In genomic region chr6:44228433-44228832, GRCh38 we compare ENCODE assay signal across 27 cellular contexts. TPM values are rescaled to one million over a fixed set of nuclear protein-coding genes. Genes with fewer than 3 reads are reported as not detected.
DNase-seq lines count a peak whose midpoint lies in the region; ATAC-seq, FAIRE-seq and TF ChIP-seq lines count a peak whose summit lies in the region.
"Had no signal": no experiment of that assay in that cellular context is flagged by ENCODE, and none has a peak within 500 bp of the region (broad histone marks: within the 10 kb centered on the region; RNA-seq: fewer than 3 reads in every experiment).

No MANE protein-coding gene starts in this region.

- ATAC-seq in natural killer cell treated with Interleukin-12 subunit alpha and Interleukin-12 subunit beta and Interleukin-15 and Interleukin-18, amount 100 ng/mL, for 72 hours: no peak
- no peak for ATAC-seq in natural killer cell
- no peak; the same call in 2 of the 3 replicates for ATAC-seq in HepG2
- no peak for ATAC-seq in GM18861 (IDR thresholded peaks at IDR 0.05; ENCODE audit: unreplicated experiment)
- ATAC-seq: naive thymus-derived CD8-positive, alpha-beta T cell had no signal

- no peaks in the 10 kb centered on the region for H3K9me3 Mint-ChIP-seq in natural killer cell treated with Interleukin-12 subunit alpha and Interleukin-12 subunit beta and Interleukin-15 and Interleukin-18, amount 100 ng/mL, for 72 hours
- H3K9me3 Mint-ChIP-seq in natural killer cell: no peaks in the 10 kb centered on the region
- H3K9me3 Mint-ChIP-seq: activated CD4-positive, alpha-beta T cell treated with anti-CD3 and anti-CD28 coated beads, Interleukin-2, amount 10 ng/mL, durations not matched to agents 7 days and 5 days; activated naive CD4-positive, alpha-beta T cell treated with anti-CD3 and anti-CD28 coated beads, Interleukin-2, amount 10 ng/mL, durations not matched to agents 7 days and 5 days; activated T-helper 1 cell treated with anti-CD3 and anti-CD28 coated beads, Interleukin-12 subunit alpha, Interleukin-12 subunit beta, Interleukin-2, Interleukin-4 antibody, amounts not matched to agents 30 ng/mL and 10 ng/mL and 1 ng/mL, durations not matched to agents 14 hours and 24 hours and 36 hours; naive thymus-derived CD8-positive, alpha-beta T cell had no signal

- H3K4me3 ChIP-seq in HepG2 (replicated peaks in 1 of 3; ENCODE audit: insufficient read depth in 1 of 3, low read depth in 2 of 3, low read length in 3 of 3) (no peak overlapping the region), rectal smooth muscle tissue (ENCODE audit: low read length) (no peak overlapping the region), vagina (no peak overlapping the region)
- H3K4me3 ChIP-seq: BLaER1 treated with 17β-estradiol and CSF1 and Interleukin-3, amounts not matched to agents 10 nM and 100 nM; skin epidermis had no signal

- H3K36me3 Mint-ChIP-seq in natural killer cell treated with Interleukin-12 subunit alpha and Interleukin-12 subunit beta and Interleukin-15 and Interleukin-18, amount 100 ng/mL, for 72 hours: no peaks in the 10 kb centered on the region
- H3K36me3 Mint-ChIP-seq in natural killer cell: no peaks in the 10 kb centered on the region
- H3K36me3 Mint-ChIP-seq: naive thymus-derived CD8-positive, alpha-beta T cell had no signal

- intact Hi-C loops in natural killer cell (cut with micrococcal nuclease): no loop called here
- intact Hi-C loops in HepG2 (cut with micrococcal nuclease; ENCODE audit: unreplicated experiment): no loop called here
- intact Hi-C loops in vagina (cut with DNase I): no loop called here

- H3K9ac ChIP-seq in HepG2 (ENCODE audit: insufficient read depth, low read depth, low read length): no peak overlapping the region
- H3K9ac ChIP-seq in rectal smooth muscle tissue (ENCODE audit: low read length): no peak overlapping the region

- H3K4me1 Mint-ChIP-seq in natural killer cell treated with Interleukin-12 subunit alpha and Interleukin-12 subunit beta and Interleukin-15 and Interleukin-18, amount 100 ng/mL, for 72 hours (ENCODE audit: low read depth in 2 of 2): peaks cover 9 to 11% of the 10 kb centered on the region in 2 donors
- peaks cover 9 to 11% of the 10 kb centered on the region in 2 donors for H3K4me1 Mint-ChIP-seq in natural killer cell

- CTCF ChIA-PET in HepG2 (lab: Yijun Ruan, JAX; ENCODE audit: low intra/inter-chr PET ratio, low total read pairs): no interaction called here

- H3K36me3 ChIP-seq in HepG2 (replicated peaks in 1 of 2; ENCODE audit: control insufficient read depth in 1 of 2, insufficient read depth in 2 of 2, low read length in 2 of 2): peaks cover 11 to 23% of the 10 kb centered on the region in 2 experiments
- peaks cover 12% of the 10 kb centered on the region for H3K36me3 ChIP-seq in rectal smooth muscle tissue (ENCODE audit: control insufficient read depth, insufficient read depth, low read length)
- peaks cover 0 to 8% of the 10 kb centered on the region in 2 donors for H3K36me3 ChIP-seq in vagina

- no peaks in the 10 kb centered on the region for H4K20me1 ChIP-seq in HepG2 (ENCODE audit: insufficient read depth, low read length)

- WGBS in HepG2 (ENCODE audit: low lambda C conversion rate): 80% methylated on average over 7 of the region's 7 CpGs

- DNase-seq in natural killer cell treated with Interleukin-12 subunit alpha and Interleukin-12 subunit beta and Interleukin-15 and Interleukin-18, amount 100 ng/mL, for 72 hours (ENCODE audit: low spot score): peak; percentile 60
- DNase-seq in natural killer cell (no peak), HepG2 (ENCODE audit: low spot score) (no peak), vagina (ENCODE audit: extremely low spot score in 2 of 2) (no peak), HK-2 (ENCODE audit: unreplicated experiment) (no peak), RCC 7860 (ENCODE audit: low spot score) (no peak)
- DNase-seq: activated CD4-positive, alpha-beta T cell treated with anti-CD3 and anti-CD28 coated beads, Interleukin-2, amount 10 ng/mL, durations not matched to agents 7 days and 5 days; activated naive CD4-positive, alpha-beta T cell treated with anti-CD3 and anti-CD28 coated beads, Interleukin-2, amount 10 ng/mL, durations not matched to agents 7 days and 5 days; caudate nucleus; dermis blood vessel endothelial cell; KG1; mesendoderm; naive thymus-derived CD8-positive, alpha-beta T cell; NCI-H1417 treated with DMSO at 0.1 percent for 48 hours; NCI-H2107; NCI-H446 treated with DMSO at 0.1 percent for 48 hours had no signal

- peaks cover 49% of the 10 kb centered on the region for H3K4me1 ChIP-seq in HepG2 (ENCODE audit: insufficient read depth, low read length)
- H3K4me1 ChIP-seq in rectal smooth muscle tissue (ENCODE audit: control insufficient read depth, insufficient read depth, low read length): peaks cover 77% of the 10 kb centered on the region
- peaks cover 46% of the 10 kb centered on the region for H3K4me1 ChIP-seq in vagina

- peaks cover 17% of the 10 kb centered on the region for H3K79me2 ChIP-seq in HepG2 (ENCODE audit: insufficient read depth, low read length)

- BruUV-seq in HepG2 (replicated peaks; lab: Mats Ljungman, UMichigan): no TSS peak

- TF ChIP-seq CTCF in natural killer cell (IDR thresholded peaks at IDR 0.05) (no peak), HepG2 (CRISPR knock-in tag; IDR thresholded peaks at IDR 0.05) (no peak), vagina (IDR thresholded peaks at IDR 0.05) (no peak)

- no peaks in the 10 kb centered on the region for H3K9me3 ChIP-seq in HepG2 (ENCODE audit: low read length)
- no peaks in the 10 kb centered on the region for H3K9me3 ChIP-seq in vagina
- H3K9me3 ChIP-seq: BLaER1 treated with 17β-estradiol and CSF1 and Interleukin-3, amounts not matched to agents 10 nM and 100 nM had no signal

- H3K27ac ChIP-seq in HepG2 (ENCODE audit: extremely low read length, insufficient read depth, low read length) (peak overlapping the region; percentile 36), rectal smooth muscle tissue (ENCODE audit: low read depth, low read length) (peak overlapping the region; percentile 83), vagina (peak overlapping the region; percentile 25)
- H3K27ac ChIP-seq: BLaER1 treated with 17β-estradiol and CSF1 and Interleukin-3, amounts not matched to agents 10 nM and 100 nM; WERI-Rb-1 had no signal

- no peak overlapping the region for H3K4me2 ChIP-seq in HepG2 (ENCODE audit: low read depth, low read length)
- H3K4me2 ChIP-seq: BLaER1 treated with 17β-estradiol and CSF1 and Interleukin-3, amounts not matched to agents 10 nM and 100 nM had no signal

- no peak for TF ChIP-seq RAD21 in HepG2 (CRISPR knock-in tag; IDR thresholded peaks at IDR 0.05)

- no peak overlapping the region for H2AFZ ChIP-seq in HepG2 (ENCODE audit: low read length)

- TF ChIP-seq EP300 in HepG2 (IDR thresholded peaks at IDR 0.05; ENCODE audit: low read depth in 2 of 2, low read length in 2 of 2): no peak
- TF ChIP-seq EP300 in HepG2 (CRISPR knock-in tag; IDR thresholded peaks at IDR 0.05; ENCODE audit: borderline replicate concordance): no peak

- no peak overlapping the region for H3K27ac Mint-ChIP-seq in natural killer cell treated with Interleukin-12 subunit alpha and Interleukin-12 subunit beta and Interleukin-15 and Interleukin-18, amount 100 ng/mL, for 72 hours
- no peak overlapping the region for H3K27ac Mint-ChIP-seq in natural killer cell
- H3K27ac Mint-ChIP-seq: activated CD4-positive, alpha-beta T cell treated with anti-CD3 and anti-CD28 coated beads, Interleukin-2, amount 10 ng/mL, durations not matched to agents 7 days and 5 days; activated naive CD4-positive, alpha-beta T cell treated with anti-CD3 and anti-CD28 coated beads, Interleukin-2, amount 10 ng/mL, durations not matched to agents 7 days and 5 days; activated T-helper 1 cell treated with anti-CD3 and anti-CD28 coated beads, Interleukin-12 subunit alpha, Interleukin-12 subunit beta, Interleukin-2, Interleukin-4 antibody, amounts not matched to agents 30 ng/mL and 10 ng/mL and 1 ng/mL, durations not matched to agents 14 hours and 24 hours and 36 hours had no signal

- H3K27me3 ChIP-seq in HepG2 (ENCODE audit: control insufficient read depth in 1 of 2, insufficient read depth in 2 of 2, low read length in 2 of 2) (no peaks in the 10 kb centered on the region), rectal smooth muscle tissue (ENCODE audit: control insufficient read depth, insufficient read depth, low read length) (no peaks in the 10 kb centered on the region), vagina (no peaks in the 10 kb centered on the region)
- H3K27me3 ChIP-seq: BLaER1 treated with 17β-estradiol and CSF1 and Interleukin-3, amounts not matched to agents 10 nM and 100 nM had no signal

- no peak for TF ChIP-seq POLR2A in HepG2 (IDR thresholded peaks at IDR 0.05; ENCODE audit: insufficient read depth in 1 of 2, low read depth in 2 of 2, low read length in 2 of 2)
- no peak for TF ChIP-seq POLR2A in vagina (IDR thresholded peaks at IDR 0.05)

- no peaks in the 10 kb centered on the region for H3K27me3 Mint-ChIP-seq in natural killer cell treated with Interleukin-12 subunit alpha and Interleukin-12 subunit beta and Interleukin-15 and Interleukin-18, amount 100 ng/mL, for 72 hours
- no peaks in the 10 kb centered on the region for H3K27me3 Mint-ChIP-seq in natural killer cell (ENCODE audit: low read depth in 2 of 2)
- H3K27me3 Mint-ChIP-seq: activated CD4-positive, alpha-beta T cell treated with anti-CD3 and anti-CD28 coated beads, Interleukin-2, amount 10 ng/mL, durations not matched to agents 7 days and 5 days; activated naive CD4-positive, alpha-beta T cell treated with anti-CD3 and anti-CD28 coated beads, Interleukin-2, amount 10 ng/mL, durations not matched to agents 7 days and 5 days; naive thymus-derived CD8-positive, alpha-beta T cell had no signal

- no peak for FAIRE-seq in HepG2 (lab: Jason Lieb, UNC)
- FAIRE-seq in RCC 7860 (lab: Jason Lieb, UNC): no peak

- POLR2A ChIA-PET in HepG2 (lab: Yijun Ruan, JAX): interaction anchor here (1.5 kb wide), 1 partner anchor 19 kb away, joined by 5 read pairs; the partner anchor contains the start of gene HSP90AB1

- no peak overlapping the region for H3K4me3 Mint-ChIP-seq in natural killer cell treated with Interleukin-12 subunit alpha and Interleukin-12 subunit beta and Interleukin-15 and Interleukin-18, amount 100 ng/mL, for 72 hours
- H3K4me3 Mint-ChIP-seq in natural killer cell: no peak overlapping the region
- H3K4me3 Mint-ChIP-seq: activated CD4-positive, alpha-beta T cell treated with anti-CD3 and anti-CD28 coated beads, Interleukin-2, amount 10 ng/mL, durations not matched to agents 7 days and 5 days; activated naive CD4-positive, alpha-beta T cell treated with anti-CD3 and anti-CD28 coated beads, Interleukin-2, amount 10 ng/mL, durations not matched to agents 7 days and 5 days; activated T-helper 1 cell treated with anti-CD3 and anti-CD28 coated beads, Interleukin-12 subunit alpha, Interleukin-12 subunit beta, Interleukin-2, Interleukin-4 antibody, amounts not matched to agents 30 ng/mL and 10 ng/mL and 1 ng/mL, durations not matched to agents 14 hours and 24 hours and 36 hours; naive thymus-derived CD8-positive, alpha-beta T cell had no signal

- in situ Hi-C loops in HepG2 (cut with HindIII; ENCODE audit: extremely low pct_ligation_motif_present, low pct_unique_long_range_greater_than_20kb): no loop called here

RNA-seq across cellular contexts. Expression of gene SLC29A1, which starts 5.0 kb away (rescaled TPM):
- total RNA-seq in natural killer cell treated with Interleukin-12 subunit alpha and Interleukin-12 subunit beta and Interleukin-15 and Interleukin-18, amount 100 ng/mL, for 72 hours: 10 to 100 TPM; 25.1 to 95.6 TPM
- 1 to 10 TPM; 2.2 to 5.5 (median 5.2) TPM for total RNA-seq in natural killer cell
- 23.1 and 43.2 TPM in 2 replicates for total RNA-seq in HepG2 (2016; rRNA removed; fragmentation: Illumina TruSeq; extraction: Trizol)
- 19.7 and 24.6 TPM in 2 replicates for total RNA-seq in HepG2 (2016; cell fraction: cytosol; rRNA removed; fragmentation: Illumina TruSeq; extraction: Trizol; ENCODE audit: low read depth)
- 22.9 and 41.9 TPM in 2 replicates for total RNA-seq in HepG2 (2016; cell fraction: insoluble cytoplasmic fraction; rRNA removed; fragmentation: Illumina TruSeq; extraction: Trizol)
- 37.5 and 40.9 TPM in 2 replicates for total RNA-seq in HepG2 (2016; cell fraction: membrane; rRNA removed; fragmentation: Illumina TruSeq; extraction: Trizol)
- total RNA-seq in HepG2 (2016; cell fraction: nucleus; rRNA removed; fragmentation: Illumina TruSeq; extraction: Trizol): 42.6 and 53.1 TPM in 2 replicates
- 95.5 and 106 TPM in 2 replicates for polyA plus RNA-seq in HepG2 (2011; rRNA removed)
- polyA plus RNA-seq in HepG2 (2011; cell fraction: cytosol; rRNA removed): 92.8 and 113 TPM in 2 replicates
- polyA plus RNA-seq in HepG2 (2011; cell fraction: nucleus; rRNA removed): 132 and 138 TPM in 2 replicates
- 38.8 and 43.9 TPM in 2 replicates for polyA plus RNA-seq in HepG2 (2012)
- 32.1 and 36.6 TPM in 2 replicates for polyA plus RNA-seq in HepG2 (2016; cell fraction: cytosol; fragmentation: Illumina TruSeq; extraction: Trizol; ENCODE audit: low read depth)
- polyA plus RNA-seq in HepG2 (2016; cell fraction: insoluble cytoplasmic fraction; fragmentation: Illumina TruSeq; extraction: Trizol; ENCODE audit: low read depth): 35.2 and 35.6 TPM in 2 replicates
- polyA plus RNA-seq in HepG2 (2016; cell fraction: membrane; fragmentation: Illumina TruSeq; extraction: Trizol; ENCODE audit: low read depth): 48.6 and 49.6 TPM in 2 replicates
- polyA plus RNA-seq in HepG2 (2016; cell fraction: nucleus; fragmentation: Illumina TruSeq; extraction: Trizol; ENCODE audit: insufficient read depth, low read depth): 82.7 and 90.9 TPM in 2 replicates
- polyA minus RNA-seq in HepG2 (2011; rRNA and poly(A)+ RNA removed; ENCODE audit: low replicate concordance): 236 and 248 TPM in 2 replicates
- polyA minus RNA-seq in HepG2 (2011; cell fraction: cytosol; rRNA and poly(A)+ RNA removed): 35.4 and 40.0 TPM in 2 replicates
- polyA minus RNA-seq in HepG2 (2011; cell fraction: nucleus; rRNA and poly(A)+ RNA removed): 37.0 and 39.3 TPM in 2 replicates
- 51.1 TPM for total RNA-seq in vagina

RNA-seq across cellular contexts. Expression of gene MYMX, which starts 11.7 kb away (rescaled TPM):
- total RNA-seq in natural killer cell treated with Interleukin-12 subunit alpha and Interleukin-12 subunit beta and Interleukin-15 and Interleukin-18, amount 100 ng/mL, for 72 hours: not detected
- not detected for total RNA-seq in natural killer cell
- total RNA-seq in HepG2 (2016; rRNA removed; fragmentation: Illumina TruSeq; extraction: Trizol): not detected in 2 replicates
- not detected in 2 replicates for total RNA-seq in HepG2 (2016; cell fraction: cytosol; rRNA removed; fragmentation: Illumina TruSeq; extraction: Trizol; ENCODE audit: low read depth)
- total RNA-seq in HepG2 (2016; cell fraction: insoluble cytoplasmic fraction; rRNA removed; fragmentation: Illumina TruSeq; extraction: Trizol): not detected in 2 replicates
- total RNA-seq in HepG2 (2016; cell fraction: membrane; rRNA removed; fragmentation: Illumina TruSeq; extraction: Trizol): not detected in 2 replicates
- total RNA-seq in HepG2 (2016; cell fraction: nucleus; rRNA removed; fragmentation: Illumina TruSeq; extraction: Trizol): not detected in 2 replicates
- polyA plus RNA-seq in HepG2 (2011; rRNA removed): 0.14 TPM in 1 of 2 replicates, not detected in the other
- polyA plus RNA-seq in HepG2 (2011; cell fraction: cytosol; rRNA removed): 0.09 TPM in 1 of 2 replicates, not detected in the other
- polyA plus RNA-seq in HepG2 (2011; cell fraction: nucleus; rRNA removed): 0.24 TPM in 1 of 2 replicates, not detected in the other
- polyA plus RNA-seq in HepG2 (2012): not detected in 2 replicates
- not detected in 2 replicates for polyA plus RNA-seq in HepG2 (2016; cell fraction: cytosol; fragmentation: Illumina TruSeq; extraction: Trizol; ENCODE audit: low read depth)
- not detected in 2 replicates for polyA plus RNA-seq in HepG2 (2016; cell fraction: insoluble cytoplasmic fraction; fragmentation: Illumina TruSeq; extraction: Trizol; ENCODE audit: low read depth)
- not detected in 2 replicates for polyA plus RNA-seq in HepG2 (2016; cell fraction: membrane; fragmentation: Illumina TruSeq; extraction: Trizol; ENCODE audit: low read depth)
- polyA plus RNA-seq in HepG2 (2016; cell fraction: nucleus; fragmentation: Illumina TruSeq; extraction: Trizol; ENCODE audit: insufficient read depth, low read depth): not detected in 2 replicates
- not detected in 2 replicates for polyA minus RNA-seq in HepG2 (2011; rRNA and poly(A)+ RNA removed; ENCODE audit: low replicate concordance)
- not detected in 2 replicates for polyA minus RNA-seq in HepG2 (2011; cell fraction: cytosol; rRNA and poly(A)+ RNA removed)
- not detected in 2 replicates for polyA minus RNA-seq in HepG2 (2011; cell fraction: nucleus; rRNA and poly(A)+ RNA removed)
- total RNA-seq in vagina: not detected
- total RNA-seq: A673; activated CD4-positive, alpha-beta T cell treated with anti-CD3 and anti-CD28 coated beads, Interleukin-2, amount 10 ng/mL, durations not matched to agents 7 days and 5 days; activated T-helper 1 cell treated with anti-CD3 and anti-CD28 coated beads, Interleukin-12 subunit alpha, Interleukin-12 subunit beta, Interleukin-2, Interleukin-4 antibody, amounts not matched to agents 30 ng/mL and 10 ng/mL and 1 ng/mL, durations not matched to agents 14 hours and 24 hours and 36 hours; Daoy; dermis blood vessel endothelial cell; HT1080; kidney epithelial cell; naive thymus-derived CD8-positive, alpha-beta T cell; OCI-LY7 had no signal
- polyA plus RNA-seq: naive thymus-derived CD8-positive, alpha-beta T cell had no signal

RNA-seq across cellular contexts. Expression of gene HSP90AB1, which starts 18.5 kb away (rescaled TPM):
- 1,000 to 10,000 TPM; 1,035 to 1,696 TPM for total RNA-seq in natural killer cell treated with Interleukin-12 subunit alpha and Interleukin-12 subunit beta and Interleukin-15 and Interleukin-18, amount 100 ng/mL, for 72 hours
- 100 to 1,000 TPM; 256 to 372 (median 308) TPM for total RNA-seq in natural killer cell
- 1,472 and 2,212 TPM in 2 replicates for total RNA-seq in HepG2 (2016; rRNA removed; fragmentation: Illumina TruSeq; extraction: Trizol)
- 123 and 155 TPM in 2 replicates for total RNA-seq in HepG2 (2016; cell fraction: cytosol; rRNA removed; fragmentation: Illumina TruSeq; extraction: Trizol; ENCODE audit: low read depth)
- total RNA-seq in HepG2 (2016; cell fraction: insoluble cytoplasmic fraction; rRNA removed; fragmentation: Illumina TruSeq; extraction: Trizol): 1,508 and 1,964 TPM in 2 replicates
- 383 and 490 TPM in 2 replicates for total RNA-seq in HepG2 (2016; cell fraction: membrane; rRNA removed; fragmentation: Illumina TruSeq; extraction: Trizol)
- 1,014 and 1,081 TPM in 2 replicates for total RNA-seq in HepG2 (2016; cell fraction: nucleus; rRNA removed; fragmentation: Illumina TruSeq; extraction: Trizol)
- 1,076 and 1,325 TPM in 2 replicates for polyA plus RNA-seq in HepG2 (2011; rRNA removed)
- 1,072 and 1,224 TPM in 2 replicates for polyA plus RNA-seq in HepG2 (2011; cell fraction: cytosol; rRNA removed)
- 279 and 406 TPM in 2 replicates for polyA plus RNA-seq in HepG2 (2011; cell fraction: nucleus; rRNA removed)
- 1,683 and 1,883 TPM in 2 replicates for polyA plus RNA-seq in HepG2 (2012)
- 155 and 188 TPM in 2 replicates for polyA plus RNA-seq in HepG2 (2016; cell fraction: cytosol; fragmentation: Illumina TruSeq; extraction: Trizol; ENCODE audit: low read depth)
- polyA plus RNA-seq in HepG2 (2016; cell fraction: insoluble cytoplasmic fraction; fragmentation: Illumina TruSeq; extraction: Trizol; ENCODE audit: low read depth): 2,023 and 2,380 TPM in 2 replicates
- 336 and 456 TPM in 2 replicates for polyA plus RNA-seq in HepG2 (2016; cell fraction: membrane; fragmentation: Illumina TruSeq; extraction: Trizol; ENCODE audit: low read depth)
- polyA plus RNA-seq in HepG2 (2016; cell fraction: nucleus; fragmentation: Illumina TruSeq; extraction: Trizol; ENCODE audit: insufficient read depth, low read depth): 1,245 and 1,272 TPM in 2 replicates
- 1,001 and 1,123 TPM in 2 replicates for polyA minus RNA-seq in HepG2 (2011; rRNA and poly(A)+ RNA removed; ENCODE audit: low replicate concordance)
- 1,091 and 1,101 TPM in 2 replicates for polyA minus RNA-seq in HepG2 (2011; cell fraction: cytosol; rRNA and poly(A)+ RNA removed)
- 271 and 440 TPM in 2 replicates for polyA minus RNA-seq in HepG2 (2011; cell fraction: nucleus; rRNA and poly(A)+ RNA removed)
- total RNA-seq in vagina: 463 TPM

RNA-seq across cellular contexts. Expression of gene SLC35B2, which starts 28.9 kb away (rescaled TPM):
- 10 to 100 TPM; 34.6 to 39.4 TPM for total RNA-seq in natural killer cell treated with Interleukin-12 subunit alpha and Interleukin-12 subunit beta and Interleukin-15 and Interleukin-18, amount 100 ng/mL, for 72 hours
- 10 to 100 TPM; 20.9 to 27.7 (median 26.8) TPM for total RNA-seq in natural killer cell
- 34.9 and 61.1 TPM in 2 replicates for total RNA-seq in HepG2 (2016; rRNA removed; fragmentation: Illumina TruSeq; extraction: Trizol)
- total RNA-seq in HepG2 (2016; cell fraction: cytosol; rRNA removed; fragmentation: Illumina TruSeq; extraction: Trizol; ENCODE audit: low read depth): 21.2 and 24.1 TPM in 2 replicates
- 35.1 and 62.8 TPM in 2 replicates for total RNA-seq in HepG2 (2016; cell fraction: insoluble cytoplasmic fraction; rRNA removed; fragmentation: Illumina TruSeq; extraction: Trizol)
- total RNA-seq in HepG2 (2016; cell fraction: membrane; rRNA removed; fragmentation: Illumina TruSeq; extraction: Trizol): 44.9 and 53.8 TPM in 2 replicates
- total RNA-seq in HepG2 (2016; cell fraction: nucleus; rRNA removed; fragmentation: Illumina TruSeq; extraction: Trizol): 56.1 and 63.9 TPM in 2 replicates
- polyA plus RNA-seq in HepG2 (2011; rRNA removed): 148 and 168 TPM in 2 replicates
- polyA plus RNA-seq in HepG2 (2011; cell fraction: cytosol; rRNA removed): 139 and 176 TPM in 2 replicates
- polyA plus RNA-seq in HepG2 (2011; cell fraction: nucleus; rRNA removed): 99.4 and 112 TPM in 2 replicates
- polyA plus RNA-seq in HepG2 (2012): 54.8 and 61.1 TPM in 2 replicates
- 26.8 and 34.1 TPM in 2 replicates for polyA plus RNA-seq in HepG2 (2016; cell fraction: cytosol; fragmentation: Illumina TruSeq; extraction: Trizol; ENCODE audit: low read depth)
- 41.4 and 43.9 TPM in 2 replicates for polyA plus RNA-seq in HepG2 (2016; cell fraction: insoluble cytoplasmic fraction; fragmentation: Illumina TruSeq; extraction: Trizol; ENCODE audit: low read depth)
- 45.2 and 53.5 TPM in 2 replicates for polyA plus RNA-seq in HepG2 (2016; cell fraction: membrane; fragmentation: Illumina TruSeq; extraction: Trizol; ENCODE audit: low read depth)
- 95.9 and 97.5 TPM in 2 replicates for polyA plus RNA-seq in HepG2 (2016; cell fraction: nucleus; fragmentation: Illumina TruSeq; extraction: Trizol; ENCODE audit: insufficient read depth, low read depth)
- polyA minus RNA-seq in HepG2 (2011; rRNA and poly(A)+ RNA removed; ENCODE audit: low replicate concordance): 148 and 221 TPM in 2 replicates
- polyA minus RNA-seq in HepG2 (2011; cell fraction: cytosol; rRNA and poly(A)+ RNA removed): 47.0 and 47.4 TPM in 2 replicates
- polyA minus RNA-seq in HepG2 (2011; cell fraction: nucleus; rRNA and poly(A)+ RNA removed): 26.1 and 26.9 TPM in 2 replicates
- total RNA-seq in vagina: 19.6 TPM

RNA-seq across cellular contexts. Expression of gene NFKBIE, which starts 36.9 kb away (rescaled TPM):
- 10 to 100 TPM; 24.1 to 26.1 TPM for total RNA-seq in natural killer cell treated with Interleukin-12 subunit alpha and Interleukin-12 subunit beta and Interleukin-15 and Interleukin-18, amount 100 ng/mL, for 72 hours
- 10 to 100 TPM; 44.9 to 61.5 (median 56.4) TPM for total RNA-seq in natural killer cell
- total RNA-seq in HepG2 (2016; rRNA removed; fragmentation: Illumina TruSeq; extraction: Trizol): 14.5 and 15.0 TPM in 2 replicates
- total RNA-seq in HepG2 (2016; cell fraction: cytosol; rRNA removed; fragmentation: Illumina TruSeq; extraction: Trizol; ENCODE audit: low read depth): 5.3 and 5.4 TPM in 2 replicates
- 15.7 and 16.3 TPM in 2 replicates for total RNA-seq in HepG2 (2016; cell fraction: insoluble cytoplasmic fraction; rRNA removed; fragmentation: Illumina TruSeq; extraction: Trizol)
- total RNA-seq in HepG2 (2016; cell fraction: membrane; rRNA removed; fragmentation: Illumina TruSeq; extraction: Trizol): 10.7 and 10.8 TPM in 2 replicates
- total RNA-seq in HepG2 (2016; cell fraction: nucleus; rRNA removed; fragmentation: Illumina TruSeq; extraction: Trizol): 8.5 and 11.8 TPM in 2 replicates
- polyA plus RNA-seq in HepG2 (2011; rRNA removed): 6.7 and 8.5 TPM in 2 replicates
- polyA plus RNA-seq in HepG2 (2011; cell fraction: cytosol; rRNA removed): 7.7 and 9.3 TPM in 2 replicates
- polyA plus RNA-seq in HepG2 (2011; cell fraction: nucleus; rRNA removed): 11.7 and 15.6 TPM in 2 replicates
- 7.1 TPM in 2 replicates for polyA plus RNA-seq in HepG2 (2012)
- 3.3 and 4.0 TPM in 2 replicates for polyA plus RNA-seq in HepG2 (2016; cell fraction: cytosol; fragmentation: Illumina TruSeq; extraction: Trizol; ENCODE audit: low read depth)
- polyA plus RNA-seq in HepG2 (2016; cell fraction: insoluble cytoplasmic fraction; fragmentation: Illumina TruSeq; extraction: Trizol; ENCODE audit: low read depth): 14.6 and 14.8 TPM in 2 replicates
- polyA plus RNA-seq in HepG2 (2016; cell fraction: membrane; fragmentation: Illumina TruSeq; extraction: Trizol; ENCODE audit: low read depth): 5.7 and 7.3 TPM in 2 replicates
- polyA plus RNA-seq in HepG2 (2016; cell fraction: nucleus; fragmentation: Illumina TruSeq; extraction: Trizol; ENCODE audit: insufficient read depth, low read depth): 14.2 and 16.3 TPM in 2 replicates
- 3.3 and 10.9 TPM in 2 replicates for polyA minus RNA-seq in HepG2 (2011; rRNA and poly(A)+ RNA removed; ENCODE audit: low replicate concordance)
- 4.6 and 6.2 TPM in 2 replicates for polyA minus RNA-seq in HepG2 (2011; cell fraction: cytosol; rRNA and poly(A)+ RNA removed)
- 4.5 and 8.3 TPM in 2 replicates for polyA minus RNA-seq in HepG2 (2011; cell fraction: nucleus; rRNA and poly(A)+ RNA removed)
- total RNA-seq in vagina: 17.2 TPM

Comparison
In these comparisons a context has a peak if more than half of its experiments do, and no peak if none do; other contexts are left out.
1. H3K27ac ChIP-seq: peak in every context shown above with its lines; median percentile 83 in rectal smooth muscle tissue; 36 in HepG2; 25 in vagina.